In genomic region chr17:30116661-30117547, GRCh38 we compare ENCODE assay signal across 1 cellular context.
TF ChIP-seq lines count a peak whose summit lies in the region.

NSRP1 (plus strand) TSS chr17:30116816; CDS start chr17:30116844, 28 bp downstream.

TF ChIP-seq in K562, 482 proteins besides CTCF, POLR2A, EP300 and RAD21 (continued from another document):
- TF ChIP-seq MGA (IDR thresholded peaks at IDR 0.05) (0 out of 2 replicates have a peak, but pooled peaks have one; percentile 22), NR2C2 (CRISPR knock-in tag; IDR thresholded peaks at IDR 0.05) (no peak), NR2C2 (tag; IDR thresholded peaks at IDR 0.05) (peak; percentile 68; the same call in 1 of the 2 replicates), NEUROD1 (IDR thresholded peaks at IDR 0.05; ENCODE audit: borderline replicate concordance, low read depth, low read length, partially characterized antibody) (peak; percentile 71), ZHX1 (conservative IDR thresholded peaks at IDR 0.05; ENCODE audit: low read length) (0 out of 2 replicates have a peak, but pooled peaks have one; percentile 52), MEIS2 (IDR thresholded peaks at IDR 0.05; ENCODE audit: partially characterized antibody) (peak; percentile 46), ELF2 (CRISPR knock-in tag; IDR thresholded peaks at IDR 0.05) (no peak), ZNF830 (CRISPR knock-in tag; IDR thresholded peaks at IDR 0.05) (no peak), RREB1 (CRISPR knock-in tag; IDR thresholded peaks at IDR 0.05) (0 out of 2 replicates have a peak, but pooled peaks have one; percentile 53), UBTF (IDR thresholded peaks at IDR 0.05; ENCODE audit: borderline replicate concordance in 1 of 2, low read depth in 2 of 2, low read length in 2 of 2) (peak in 1 of 2 experiments; percentile 10; a peak in 2 of 4 replicates), LEF1 (IDR thresholded peaks at IDR 0.05) (0 out of 2 replicates have a peak, but pooled peaks have one; percentile 21), NUFIP1 (IDR thresholded peaks at IDR 0.05; ENCODE audit: partially characterized antibody) (no peak), E2F6 (IDR thresholded peaks at IDR 0.05; ENCODE audit: borderline replicate concordance in 1 of 2, extremely low read depth in 1 of 2, insufficient read depth in 1 of 2, insufficient read length in 1 of 2, low read depth in 1 of 2, low read length in 1 of 2, poor library complexity in 1 of 2, severe bottlenecking in 1 of 2) (peak; percentile 23 to 31), CBX3 (IDR thresholded peaks at IDR 0.05; ENCODE audit: borderline replicate concordance in 1 of 2, low read length in 2 of 2) (peak in 1 of 2 experiments; percentile 15; a peak in 1 of 3 replicates), SETDB1 (IDR thresholded peaks at IDR 0.05; ENCODE audit: low read length) (no peak), DACH1 (IDR thresholded peaks at IDR 0.05; ENCODE audit: partially characterized antibody) (no peak)
